27 cellular contexts compared by ENCODE assay signal in the genomic region with DNA sequence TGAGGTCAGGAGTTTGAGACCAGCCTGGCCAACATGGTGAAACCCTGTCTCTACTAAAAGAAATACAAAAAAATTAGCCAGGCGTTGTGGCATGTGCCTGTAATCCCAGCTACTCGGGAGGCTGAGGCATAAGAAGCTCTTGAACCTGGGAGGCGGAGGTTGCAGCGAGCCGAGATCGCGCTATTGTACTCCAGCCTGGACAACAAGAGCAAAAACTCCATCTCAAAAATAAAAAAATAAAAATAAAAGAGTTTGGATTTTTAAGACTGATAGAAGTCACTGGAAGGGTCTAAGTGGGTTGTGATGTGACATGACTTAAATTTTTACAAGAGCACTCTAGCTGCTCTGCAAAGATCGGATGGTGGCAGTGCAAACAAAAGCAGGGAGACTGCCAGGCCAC. TPM values are rescaled to one million over a fixed set of nuclear protein-coding genes. Genes with fewer than 3 reads are reported as not detected.
"Had no signal": no experiment of that assay in that cellular context is flagged by ENCODE, and none has a peak within 500 bp of the region (broad histone marks: within the 10 kb centered on the region; RNA-seq: fewer than 3 reads in every experiment).

No MANE protein-coding gene starts in this region.

- DNase-seq: hippocampal formation; left colon; lower lobe of right lung; mammary epithelial cell; mesenchymal stem cell; naive B cell; natural killer cell; occipital lobe; psoas muscle; right lobe of liver; stimulated activated CD4-positive, alpha-beta T cell treated with anti-CD3 and anti-CD28 coated beads, Interleukin-1b, Interleukin-23, amount 100 ng/mL, for 48 hours; stimulated activated CD4-positive, alpha-beta T cell treated with anti-CD3 and anti-CD28 coated beads, Interleukin-2, amount 100 ng/mL, for 48 hours; stimulated activated CD4-positive, alpha-beta T cell treated with anti-CD3 and anti-CD28 coated beads, Interleukin-4, amount 100 ng/mL, for 4 hours; stimulated activated CD8-positive, alpha-beta memory T cell treated with anti-CD3 and anti-CD28 coated beads, Interleukin-4, amount 100 ng/mL, for 48 hours; stimulated activated naive CD4-positive, alpha-beta T cell treated with Interleukin-2 at 50 U/mL for 16 hours; stimulated activated naive CD8-positive, alpha-beta T cell treated with anti-CD3 and anti-CD28 coated beads, Interleukin-15, amount 100 ng/mL, for 72 hours; substantia nigra; transverse colon; upper lobe of left lung had no signal

- H3K27me3 Mint-ChIP-seq: stimulated activated naive CD8-positive, alpha-beta T cell treated with anti-CD3 and anti-CD28 coated beads, Interleukin-15, amount 100 ng/mL, for 72 hours had no signal

- H3K4me3 Mint-ChIP-seq: naive B cell; natural killer cell; neural crest cell; stimulated activated memory B cell treated with anti-CD40 and anti-IgM and Interleukin-4, amounts not matched to agents 10 μg/mL and 1 μg/mL and 100 μg/mL, for 72 hours; stimulated activated naive CD8-positive, alpha-beta T cell treated with anti-CD3 and anti-CD28 coated beads, Interleukin-15, amount 100 ng/mL, for 72 hours had no signal

- H3K9me3 Mint-ChIP-seq: naive B cell; natural killer cell; neural crest cell; stimulated activated memory B cell treated with anti-CD40 and anti-IgM and Interleukin-4, amounts not matched to agents 10 μg/mL and 1 μg/mL and 100 μg/mL, for 72 hours; stimulated activated naive CD8-positive, alpha-beta T cell treated with anti-CD3 and anti-CD28 coated beads, Interleukin-15, amount 100 ng/mL, for 72 hours had no signal

- H3K36me3 Mint-ChIP-seq: naive B cell; natural killer cell; stimulated activated memory B cell treated with anti-CD40 and anti-IgM and Interleukin-4, amounts not matched to agents 10 μg/mL and 1 μg/mL and 100 μg/mL, for 72 hours had no signal

- ATAC-seq: left colon; left lung; lower lobe of right lung; natural killer cell; psoas muscle; right lobe of liver; stimulated activated memory B cell treated with anti-CD40 and anti-IgM and Interleukin-4, amounts not matched to agents 10 μg/mL and 1 μg/mL and 100 μg/mL, for 72 hours; stimulated activated naive CD8-positive, alpha-beta T cell treated with anti-CD3 and anti-CD28 coated beads, Interleukin-15, amount 100 ng/mL, for 72 hours had no signal

- H3K27ac Mint-ChIP-seq: natural killer cell; stimulated activated memory B cell treated with anti-CD40 and anti-IgM and Interleukin-4, amounts not matched to agents 10 μg/mL and 1 μg/mL and 100 μg/mL, for 72 hours had no signal

- H3K9me3 ChIP-seq: left lung, lower lobe of right lung, neutrophil, psoas muscle, right lobe of liver, transverse colon, upper lobe of left lung, vagina had no signal

- H3K27ac ChIP-seq: left lung, lower lobe of right lung, neutrophil, parathyroid adenoma, psoas muscle, right lobe of liver, transverse colon, vagina had no signal

- H3K4me1 ChIP-seq: left lung, right lobe of liver had no signal

- H3K4me3 ChIP-seq: left lung, lower lobe of right lung, psoas muscle, right lobe of liver, smooth muscle cell, transverse colon, upper lobe of left lung, vagina had no signal

- H3K27me3 ChIP-seq: left lung, right lobe of liver, transverse colon, upper lobe of left lung, vagina had no signal

- H3K36me3 ChIP-seq: left lung, lower lobe of right lung, neutrophil, right lobe of liver, transverse colon, upper lobe of left lung, vagina had no signal

- H3K4me1 Mint-ChIP-seq: stimulated activated memory B cell treated with anti-CD40 and anti-IgM and Interleukin-4, amounts not matched to agents 10 μg/mL and 1 μg/mL and 100 μg/mL, for 72 hours; stimulated activated naive CD8-positive, alpha-beta T cell treated with anti-CD3 and anti-CD28 coated beads, Interleukin-15, amount 100 ng/mL, for 72 hours had no signal

RNA-seq across cellular contexts. Expression of gene KCNK3, which starts 15.9 kb away (rescaled TPM):
- total RNA-seq: natural killer cell had no signal
- polyA plus RNA-seq: keratinocyte had no signal
